ENCODE assay signal across 2 cellular contexts in the genomic region with DNA sequence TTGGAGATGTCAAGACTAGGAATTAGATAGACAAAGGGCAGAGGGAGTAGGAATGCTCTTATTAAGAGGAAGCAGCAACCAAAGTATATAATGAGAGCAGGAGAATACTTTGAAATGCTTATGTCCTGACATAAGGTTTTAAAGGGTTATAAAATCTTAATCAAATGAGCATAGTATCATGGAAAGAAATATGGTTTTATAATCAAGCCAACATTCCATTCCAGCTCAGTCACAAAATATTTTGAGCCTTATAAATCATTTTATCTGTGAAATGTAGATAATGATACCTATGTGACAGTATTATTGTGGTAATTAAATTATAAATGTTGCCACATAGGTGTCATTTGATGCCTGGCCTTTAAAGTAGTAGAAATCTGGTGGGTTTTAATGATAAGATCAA.
TF ChIP-seq lines count a peak whose summit lies in the region.

No MANE protein-coding gene starts in this region.

TF ChIP-seq in HepG2, 621 proteins besides CTCF, POLR2A, EP300 and RAD21:
- TF ChIP-seq, protein P1, sequence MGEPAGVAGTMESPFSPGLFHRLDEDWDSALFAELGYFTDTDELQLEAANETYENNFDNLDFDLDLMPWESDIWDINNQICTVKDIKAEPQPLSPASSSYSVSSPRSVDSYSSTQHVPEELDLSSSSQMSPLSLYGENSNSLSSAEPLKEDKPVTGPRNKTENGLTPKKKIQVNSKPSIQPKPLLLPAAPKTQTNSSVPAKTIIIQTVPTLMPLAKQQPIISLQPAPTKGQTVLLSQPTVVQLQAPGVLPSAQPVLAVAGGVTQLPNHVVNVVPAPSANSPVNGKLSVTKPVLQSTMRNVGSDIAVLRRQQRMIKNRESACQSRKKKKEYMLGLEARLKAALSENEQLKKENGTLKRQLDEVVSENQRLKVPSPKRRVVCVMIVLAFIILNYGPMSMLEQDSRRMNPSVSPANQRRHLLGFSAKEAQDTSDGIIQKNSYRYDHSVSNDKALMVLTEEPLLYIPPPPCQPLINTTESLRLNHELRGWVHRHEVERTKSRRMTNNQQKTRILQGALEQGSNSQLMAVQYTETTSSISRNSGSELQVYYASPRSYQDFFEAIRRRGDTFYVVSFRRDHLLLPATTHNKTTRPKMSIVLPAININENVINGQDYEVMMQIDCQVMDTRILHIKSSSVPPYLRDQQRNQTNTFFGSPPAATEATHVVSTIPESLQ (CRISPR knock-in tag; conservative IDR thresholded peaks at IDR 0.05), result no peak
- TF ChIP-seq ZFP90 (CRISPR knock-in tag; IDR thresholded peaks at IDR 0.05; ENCODE audit: borderline replicate concordance), result no peak
TF ChIP-seq in HepG2: peak in this region for 0.

TF ChIP-seq in liver, 16 proteins besides CTCF, POLR2A, EP300 and RAD21:
- TF ChIP-seq JUND (IDR thresholded peaks at IDR 0.05) (no peak), YY1 (IDR thresholded peaks at IDR 0.05) (no peak)
